Comparison of ENCODE assay signal across 8 cellular contexts in genomic region chr14:24160850-24161804, GRCh38. TPM values are rescaled to one million over a fixed set of nuclear protein-coding genes. Genes with fewer than 3 reads are reported as not detected.
DNase-seq lines count a peak whose midpoint lies in the region; ATAC-seq, FAIRE-seq and TF ChIP-seq lines count a peak whose summit lies in the region.

Gene IRF9, plus strand, starts transcription at chr14:24161265. Its CDS starts 880 bp downstream, at chr14:24162145.

- H3K9me3 Mint-ChIP-seq in activated CD8-positive, alpha-beta memory T cell treated with anti-CD3 and anti-CD28 coated beads, Interleukin-2, amount 10 ng/mL, durations not matched to agents 7 days and 5 days (ENCODE audit: low read depth) = no peaks in the 10 kb centered on the region
- no peaks in the 10 kb centered on the region for H3K9me3 Mint-ChIP-seq in endodermal cell

- no peaks in the 10 kb centered on the region for H3K9me3 ChIP-seq in HUES48 (ENCODE audit: control insufficient read depth, insufficient read depth, low read length)
- H3K9me3 ChIP-seq in NT2/D1 (ENCODE audit: insufficient read depth, low read length) = no peaks in the 10 kb centered on the region
- H3K9me3 ChIP-seq in endodermal cell (ENCODE audit: control insufficient read depth, low read length) = no peaks in the 10 kb centered on the region

- peak within 1 kb of the TSS; percentile 99 for H3K27ac Mint-ChIP-seq in activated CD8-positive, alpha-beta memory T cell treated with anti-CD3 and anti-CD28 coated beads, Interleukin-2, amount 10 ng/mL, durations not matched to agents 7 days and 5 days
- peak within 1 kb of the TSS; percentile 89 for H3K27ac Mint-ChIP-seq in endodermal cell

- CTCF ChIA-PET in activated CD8-positive, alpha-beta memory T cell treated with anti-CD3 and anti-CD28 coated beads, Interleukin-2, amount 10 ng/mL, durations not matched to agents 7 days and 5 days (lab: Charles Lee) = interaction anchor here (0.6 to 5.0 kb wide), 34 partner anchors 8 to 270 kb away, joined by 3 to 99 read pairs (median 6); partner anchors contain the start of genes CARMIL3, CHMP4A, CIDEB and DCAF11

- peak within 1 kb of the TSS; percentile 30 for H3K27ac ChIP-seq in HUES48 (ENCODE audit: low read depth, low read length)
- H3K27ac ChIP-seq in endodermal cell (ENCODE audit: low read depth, low read length) = no peak within 1 kb of the TSS

- H3K27me3 ChIP-seq in HUES48 (ENCODE audit: control insufficient read depth, insufficient read depth, low read length) = no peaks in the 10 kb centered on the region
- H3K27me3 ChIP-seq in NT2/D1 (ENCODE audit: insufficient read depth, insufficient read length) = no peaks in the 10 kb centered on the region
- no peaks in the 10 kb centered on the region for H3K27me3 ChIP-seq in endodermal cell (ENCODE audit: control insufficient read depth, insufficient read depth, low read length, poor library complexity, severe bottlenecking)

- ATAC-seq in GM21390 (IDR thresholded peaks at IDR 0.05; ENCODE audit: unreplicated experiment) = peak; percentile 79
- peak; percentile 87 for ATAC-seq in activated CD8-positive, alpha-beta memory T cell treated with anti-CD3 and anti-CD28 coated beads, Interleukin-2, amount 10 ng/mL, durations not matched to agents 7 days and 5 days

- H3K36me3 Mint-ChIP-seq in activated CD8-positive, alpha-beta memory T cell treated with anti-CD3 and anti-CD28 coated beads, Interleukin-2, amount 10 ng/mL, durations not matched to agents 7 days and 5 days = peaks cover 78% of the 10 kb centered on the region
- peaks cover 56% of the 10 kb centered on the region for H3K36me3 Mint-ChIP-seq in endodermal cell (ENCODE audit: low read depth)

- 4 to 13% methylated on average over 7 to 11 of the region's 12 CpGs for WGBS in endodermal cell (ENCODE audit: insufficient coverage in 1 of 2, insufficient read length in 1 of 2), 2 experiments

- H3K27me3 Mint-ChIP-seq in activated CD8-positive, alpha-beta memory T cell treated with anti-CD3 and anti-CD28 coated beads, Interleukin-2, amount 10 ng/mL, durations not matched to agents 7 days and 5 days = no peaks in the 10 kb centered on the region
- no peaks in the 10 kb centered on the region for H3K27me3 Mint-ChIP-seq in endodermal cell (ENCODE audit: insufficient read depth)

- peaks cover 63% of the 10 kb centered on the region for H3K36me3 ChIP-seq in HUES48 (ENCODE audit: control insufficient read depth, insufficient read depth, low read length)
- peaks cover 82% of the 10 kb centered on the region for H3K36me3 ChIP-seq in NT2/D1 (ENCODE audit: insufficient read depth, insufficient read length, low read length)
- H3K36me3 ChIP-seq in endodermal cell (ENCODE audit: control insufficient read depth, insufficient read depth, low read length) = peaks cover 50% of the 10 kb centered on the region

- DNase-seq in D721Med (ENCODE audit: insufficient read length, low spot score) (peak; percentile 96), NT2/D1 (ENCODE audit: low read depth, low spot score) (peak; percentile 94), endodermal cell (peak; percentile 99), mesenteric fat pad (ENCODE audit: low spot score) (peak; percentile 98)
- DNase-seq in activated CD8-positive, alpha-beta memory T cell treated with anti-CD3 and anti-CD28 coated beads, Interleukin-2, amount 10 ng/mL, durations not matched to agents 7 days and 5 days = peak; percentile 99
- DNase-seq in stimulated activated CD8-positive, alpha-beta memory T cell treated with anti-CD3 and anti-CD28 coated beads, Interleukin-15, amount 100 ng/mL, for 24 hours (ENCODE audit: low read depth) = peak; percentile 96

- H3K4me3 ChIP-seq in HUES48 (ENCODE audit: low read depth, low read length) (peak within 1 kb of the TSS; percentile 57), NT2/D1 (ENCODE audit: insufficient read length, low read depth) (no peak within 1 kb of the TSS), endodermal cell (ENCODE audit: low read length) (peak within 1 kb of the TSS; percentile 72)

- peaks cover 11% of the 10 kb centered on the region; the same call in 1 of the 2 replicates for H3K4me1 ChIP-seq in HUES48 (ENCODE audit: control insufficient read depth, insufficient read depth, low read length)
- H3K4me1 ChIP-seq in NT2/D1 (ENCODE audit: insufficient read depth, insufficient read length) = no peaks in the 10 kb centered on the region
- peaks cover 6% of the 10 kb centered on the region for H3K4me1 ChIP-seq in endodermal cell (ENCODE audit: control insufficient read depth, insufficient read depth, low read length)

- H3K9ac ChIP-seq in HUES48 (ENCODE audit: low read depth, low read length) (no peak within 1 kb of the TSS), NT2/D1 (ENCODE audit: insufficient read length, low read depth) (peak within 1 kb of the TSS; percentile 46), endodermal cell (ENCODE audit: extremely low read depth, low read length, poor library complexity, severe bottlenecking) (peak within 1 kb of the TSS; percentile 28)

- no peak for FAIRE-seq in D721Med (lab: Jason Lieb, UNC)

- TF ChIP-seq CTCF in D721Med (IDR thresholded peaks at IDR 0.05; ENCODE audit: insufficient read depth, missing control alignments) = peak; percentile 91
- TF ChIP-seq CTCF in endodermal cell (conservative IDR thresholded peaks at IDR 0.05) = peak; percentile 96

- H3K4me1 Mint-ChIP-seq in activated CD8-positive, alpha-beta memory T cell treated with anti-CD3 and anti-CD28 coated beads, Interleukin-2, amount 10 ng/mL, durations not matched to agents 7 days and 5 days = peaks cover 50% of the 10 kb centered on the region
- peaks cover 10% of the 10 kb centered on the region for H3K4me1 Mint-ChIP-seq in endodermal cell

- peak within 1 kb of the TSS; percentile 93 for H3K4me3 Mint-ChIP-seq in activated CD8-positive, alpha-beta memory T cell treated with anti-CD3 and anti-CD28 coated beads, Interleukin-2, amount 10 ng/mL, durations not matched to agents 7 days and 5 days
- peak within 1 kb of the TSS; percentile 52 for H3K4me3 Mint-ChIP-seq in endodermal cell

RNA-seq across cellular contexts. Expression of gene IRF9, which starts in this region (rescaled TPM):
- 100 to 1,000 TPM; 238 to 295 TPM for total RNA-seq in activated CD8-positive, alpha-beta memory T cell treated with anti-CD3 and anti-CD28 coated beads, Interleukin-2, amount 10 ng/mL, durations not matched to agents 7 days and 5 days
- total RNA-seq in endodermal cell (10 to 100 TPM; 13.6 to 26.9 TPM), mesenteric fat pad (102 TPM)
- polyA plus RNA-seq in endodermal cell (2013, experiment 1 of 2) = 23.7 TPM
- 16.6 TPM for polyA plus RNA-seq in endodermal cell (2013, experiment 2 of 2)
